Comparison of ENCODE assay signal across 8 cellular contexts in genomic region chr19:58380037-58380735, GRCh38. TPM values are rescaled to one million over a fixed set of nuclear protein-coding genes. Genes with fewer than 3 reads are reported as not detected.
DNase-seq lines count a peak whose midpoint lies in the region; ATAC-seq and TF ChIP-seq lines count a peak whose summit lies in the region.

No MANE protein-coding gene starts in this region.

- H2AFZ ChIP-seq in Loucy (ENCODE audit: low read length): peak overlapping the region; percentile 92

- H3K4me1 ChIP-seq in ES-I3 (ENCODE audit: insufficient read depth, low read length): 0 out of 2 replicates have a peak, but pooled peaks cover under 1% of the 10 kb centered on the region
- H3K4me1 ChIP-seq in Loucy (ENCODE audit: insufficient read depth, low read length, poor library complexity, severe bottlenecking): peaks cover 11% of the 10 kb centered on the region
- H3K4me1 ChIP-seq in duodenal mucosa (ENCODE audit: control insufficient read depth in 1 of 2, insufficient read depth in 2 of 2, low read length in 2 of 2): peaks cover 15 to 24% of the 10 kb centered on the region in 2 donors

- no peaks in the 10 kb centered on the region for H3K9me2 ChIP-seq in Loucy (replicated peaks; ENCODE audit: low read depth, low read length)

- peaks cover 14 to 17% of the 10 kb centered on the region in 2 donors for H3K4me1 Mint-ChIP-seq in natural killer cell treated with Interleukin-12 subunit alpha and Interleukin-12 subunit beta and Interleukin-15 and Interleukin-18, amount 100 ng/mL, for 72 hours (ENCODE audit: low read depth in 2 of 2)

- no peaks in the 10 kb centered on the region for H3K9me3 Mint-ChIP-seq in natural killer cell treated with Interleukin-12 subunit alpha and Interleukin-12 subunit beta and Interleukin-15 and Interleukin-18, amount 100 ng/mL, for 72 hours

- H3K79me2 ChIP-seq in Loucy (ENCODE audit: insufficient read depth, low read length): peaks cover 7% of the 10 kb centered on the region; the same call in 1 of the 2 replicates

- peak overlapping the region; percentile 95 for H3K9ac ChIP-seq in ES-I3 (ENCODE audit: low read depth, low read length)
- H3K9ac ChIP-seq in Loucy (ENCODE audit: low read depth, low read length, poor library complexity, severe bottlenecking): peak overlapping the region; percentile 83
- H3K9ac ChIP-seq in duodenal mucosa (ENCODE audit: low read depth in 1 of 2, low read length in 2 of 2): peak overlapping the region; percentile 71 to 88

- H3K4me3 Mint-ChIP-seq in natural killer cell treated with Interleukin-12 subunit alpha and Interleukin-12 subunit beta and Interleukin-15 and Interleukin-18, amount 100 ng/mL, for 72 hours: peak overlapping the region; percentile 91

- no peaks in the 10 kb centered on the region for H3K36me3 ChIP-seq in ES-I3 (ENCODE audit: insufficient read depth, low read length)
- H3K36me3 ChIP-seq in Loucy (ENCODE audit: insufficient read depth, low read length): no peaks in the 10 kb centered on the region
- H3K36me3 ChIP-seq in duodenal mucosa (ENCODE audit: control insufficient read depth in 1 of 2, insufficient read depth in 2 of 2, low read length in 2 of 2): no peaks in the 10 kb centered on the region

- H3K27ac ChIP-seq in duodenal mucosa (ENCODE audit: low read depth, low read length): peak overlapping the region; percentile 84

- peak overlapping the region; percentile 81 for H3K4me2 ChIP-seq in Loucy (ENCODE audit: low read depth, low read length, poor library complexity, severe bottlenecking)

- peak overlapping the region; percentile 77 for H3K4me3 ChIP-seq in Loucy (ENCODE audit: low read length, poor library complexity, severe bottlenecking)
- peak overlapping the region; percentile 85 to 90 for H3K4me3 ChIP-seq in duodenal mucosa (ENCODE audit: low read depth in 1 of 2, low read length in 2 of 2)

- H4K20me1 ChIP-seq in Loucy (ENCODE audit: insufficient read depth, low read length, poor library complexity, severe bottlenecking): no peaks in the 10 kb centered on the region

- TF ChIP-seq CTCF in Loucy (conservative IDR thresholded peaks at IDR 0.05; ENCODE audit: low read length): no peak

- no peaks in the 10 kb centered on the region for H3K27me3 Mint-ChIP-seq in natural killer cell treated with Interleukin-12 subunit alpha and Interleukin-12 subunit beta and Interleukin-15 and Interleukin-18, amount 100 ng/mL, for 72 hours

- H3K27ac Mint-ChIP-seq in natural killer cell treated with Interleukin-12 subunit alpha and Interleukin-12 subunit beta and Interleukin-15 and Interleukin-18, amount 100 ng/mL, for 72 hours: peak overlapping the region; percentile 83 to 95

- no peaks in the 10 kb centered on the region for H3K36me3 Mint-ChIP-seq in natural killer cell treated with Interleukin-12 subunit alpha and Interleukin-12 subunit beta and Interleukin-15 and Interleukin-18, amount 100 ng/mL, for 72 hours

- H3K27me3 ChIP-seq in Loucy (ENCODE audit: insufficient read depth, low read length, poor library complexity, severe bottlenecking) (no peaks in the 10 kb centered on the region), duodenal mucosa (ENCODE audit: control insufficient read depth in 1 of 2, insufficient read depth in 2 of 2, low read length in 2 of 2) (no peaks in the 10 kb centered on the region)

- no peak for DNase-seq in natural killer cell treated with Interleukin-12 subunit alpha and Interleukin-12 subunit beta and Interleukin-15 and Interleukin-18, amount 100 ng/mL, for 72 hours (ENCODE audit: low spot score)
- no peak for DNase-seq in NK-92 (lab: John Stamatoyannopoulos, UW; ENCODE audit: unreplicated experiment)

- H3F3A ChIP-seq in Loucy (ENCODE audit: low read depth): no peaks in the 10 kb centered on the region

- no peaks in the 10 kb centered on the region for H3K9me3 ChIP-seq in ES-I3 (ENCODE audit: control insufficient read depth, insufficient read depth, low read length)
- H3K9me3 ChIP-seq in Loucy (ENCODE audit: insufficient read depth, low read depth, low read length): no peaks in the 10 kb centered on the region
- H3K9me3 ChIP-seq in duodenal mucosa (ENCODE audit: control insufficient read depth in 1 of 2, low read length in 2 of 2): no peaks in the 10 kb centered on the region

- ATAC-seq in natural killer cell treated with Interleukin-12 subunit alpha and Interleukin-12 subunit beta and Interleukin-15 and Interleukin-18, amount 100 ng/mL, for 72 hours: no peak
- ATAC-seq in GM18861 (IDR thresholded peaks at IDR 0.05; ENCODE audit: unreplicated experiment): no peak
- no peak for ATAC-seq in GM21737 (IDR thresholded peaks at IDR 0.05; ENCODE audit: unreplicated experiment)
- no peak for ATAC-seq in HG03095 (IDR thresholded peaks at IDR 0.05; ENCODE audit: unreplicated experiment)

RNA-seq across cellular contexts. Expression of gene ZNF837, which starts 0.6 kb away (rescaled TPM):
- total RNA-seq in natural killer cell treated with Interleukin-12 subunit alpha and Interleukin-12 subunit beta and Interleukin-15 and Interleukin-18, amount 100 ng/mL, for 72 hours: under 1 TPM; 0.71 to 0.86 TPM

RNA-seq across cellular contexts. Expression of gene RPS5, which starts 6.9 kb away (rescaled TPM):
- total RNA-seq in natural killer cell treated with Interleukin-12 subunit alpha and Interleukin-12 subunit beta and Interleukin-15 and Interleukin-18, amount 100 ng/mL, for 72 hours: 100 to 1,000 TPM; 757 to 786 TPM

RNA-seq across cellular contexts. Expression of gene RNF225, which starts 15.3 kb away (rescaled TPM):
- 1 to 10 TPM in 1 of 2 donors, under 1 TPM in 1; 0.59 to 3.2 TPM for total RNA-seq in natural killer cell treated with Interleukin-12 subunit alpha and Interleukin-12 subunit beta and Interleukin-15 and Interleukin-18, amount 100 ng/mL, for 72 hours

RNA-seq across cellular contexts. Expression of gene ZNF497, which starts 17.6 kb away (rescaled TPM):
- total RNA-seq in natural killer cell treated with Interleukin-12 subunit alpha and Interleukin-12 subunit beta and Interleukin-15 and Interleukin-18, amount 100 ng/mL, for 72 hours: 1 to 10 TPM in 1 of 2 donors, under 1 TPM in 1; 0.52 to 1.4 TPM

RNA-seq across cellular contexts. Expression of gene A1BG, which starts 26.9 kb away (rescaled TPM):
- total RNA-seq in natural killer cell treated with Interleukin-12 subunit alpha and Interleukin-12 subunit beta and Interleukin-15 and Interleukin-18, amount 100 ng/mL, for 72 hours: 1 to 10 TPM; 4.4 to 5.2 TPM
